ENCODE assay signal across 20 cellular contexts in the genomic region with DNA sequence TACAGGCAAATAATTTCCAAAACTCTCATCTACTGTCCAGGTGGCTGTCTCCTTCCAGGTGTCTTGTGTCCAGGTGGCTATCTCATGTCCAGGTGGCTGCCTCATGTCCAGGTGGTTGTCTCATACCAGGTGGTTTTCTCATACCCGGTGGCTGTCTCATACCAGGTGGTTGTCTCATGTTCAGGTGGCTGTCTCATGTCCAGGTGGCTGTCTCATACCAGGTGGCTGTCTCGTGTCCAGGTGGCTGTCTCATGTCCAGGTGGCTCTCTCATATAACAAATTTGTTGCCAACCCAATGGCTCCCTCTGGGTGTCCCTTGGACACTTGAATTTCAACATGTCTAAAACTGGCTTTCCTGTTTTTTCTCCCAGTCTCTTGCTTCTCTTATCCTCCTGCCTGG. TPM values are rescaled to one million over a fixed set of nuclear protein-coding genes. Genes with fewer than 3 reads are reported as not detected.
DNase-seq lines count a peak whose midpoint lies in the region; ATAC-seq, FAIRE-seq and TF ChIP-seq lines count a peak whose summit lies in the region.
"Had no signal": no experiment of that assay in that cellular context is flagged by ENCODE, and none has a peak within 500 bp of the region (broad histone marks: within the 10 kb centered on the region; RNA-seq: fewer than 3 reads in every experiment).

No MANE protein-coding gene starts in this region.

- no peak overlapping the region for H2AFZ ChIP-seq in HepG2 (ENCODE audit: low read length)

- CTCF ChIA-PET in HepG2 (lab: Yijun Ruan, JAX; ENCODE audit: low intra/inter-chr PET ratio, low total read pairs) = no interaction called here

- POLR2A ChIA-PET in HepG2 (lab: Yijun Ruan, JAX) = no interaction called here

- no peaks in the 10 kb centered on the region for H4K20me1 ChIP-seq in HepG2 (ENCODE audit: insufficient read depth, low read length)
- H4K20me1 ChIP-seq: BLaER1 treated with 17β-estradiol and CSF1 and Interleukin-3, amounts not matched to agents 10 nM and 100 nM had no signal

- no peak for TF ChIP-seq EP300 in HepG2 (IDR thresholded peaks at IDR 0.05; ENCODE audit: low read depth in 2 of 2, low read length in 2 of 2)
- no peak for TF ChIP-seq EP300 in HepG2 (CRISPR knock-in tag; IDR thresholded peaks at IDR 0.05; ENCODE audit: borderline replicate concordance)

- TF ChIP-seq RAD21 in HepG2 (CRISPR knock-in tag; IDR thresholded peaks at IDR 0.05) = no peak

- TF ChIP-seq CTCF in HepG2 (CRISPR knock-in tag; IDR thresholded peaks at IDR 0.05) (no peak), right lobe of liver (IDR thresholded peaks at IDR 0.05) (no peak)

- H3K27me3 ChIP-seq in HepG2 (ENCODE audit: control insufficient read depth in 1 of 2, insufficient read depth in 2 of 2, low read length in 2 of 2) = peaks cover 0 to 43% of the 10 kb centered on the region in 2 experiments; a peak in 3 of 5 replicates
- H3K27me3 ChIP-seq in right lobe of liver = no peaks in the 10 kb centered on the region
- no peaks in the 10 kb centered on the region for H3K27me3 ChIP-seq in right cardiac atrium (ENCODE audit: control insufficient read depth, insufficient read depth)
- H3K27me3 ChIP-seq: BLaER1 treated with 17β-estradiol and CSF1 and Interleukin-3, amounts not matched to agents 10 nM and 100 nM had no signal

- 19% methylated on average over 2 of the region's 2 CpGs for WGBS in HepG2 (ENCODE audit: low lambda C conversion rate)
- WGBS in right lobe of liver (ENCODE audit: insufficient coverage, low coverage, low lambda C conversion rate, missing lambda C conversion rate) = 67% methylated on average over 1 of the region's 2 CpGs
- WGBS in right cardiac atrium = 84% methylated on average over 2 of the region's 2 CpGs

- H3K4me3 ChIP-seq in HepG2 (replicated peaks in 1 of 3; ENCODE audit: insufficient read depth in 1 of 3, low read depth in 2 of 3, low read length in 3 of 3) (no peak overlapping the region), right lobe of liver (no peak overlapping the region), right cardiac atrium (ENCODE audit: low read length) (no peak overlapping the region)
- H3K4me3 ChIP-seq: BLaER1 treated with 17β-estradiol and CSF1 and Interleukin-3, amounts not matched to agents 10 nM and 100 nM had no signal

- ATAC-seq in HepG2 = no peak
- ATAC-seq in right lobe of liver = no peak
- ATAC-seq in left lobe of liver = peak; percentile 33
- ATAC-seq in right cardiac atrium = no peak

- no TSS peak for BruUV-seq in HepG2 (replicated peaks; lab: Mats Ljungman, UMichigan)

- no peak overlapping the region for H3K4me2 ChIP-seq in HepG2 (ENCODE audit: low read depth, low read length)
- H3K4me2 ChIP-seq: BLaER1 treated with 17β-estradiol and CSF1 and Interleukin-3, amounts not matched to agents 10 nM and 100 nM had no signal

- DNase-seq in HepG2 (ENCODE audit: low spot score) (no peak), right lobe of liver (no peak), epithelial cell of prostate (ENCODE audit: low read depth, low spot score) (peak; percentile 10), left lobe of liver (ENCODE audit: low spot score) (no peak), NCI-H2081 (lab: John Stamatoyannopoulos, UW) (no peak), right cardiac atrium (no peak), pons (ENCODE audit: low spot score) (no peak)
- DNase-seq: ACHN; Calu3; CD4-positive, CD25-positive, alpha-beta regulatory T cell; DMS 273 treated with DMSO at 0.1 percent for 48 hours; DMS79 treated with DMSO at 0.1 percent for 48 hours; EL; GOT3; H9 had no signal

- H3K9me3 ChIP-seq in HepG2 (ENCODE audit: low read length) (no peaks in the 10 kb centered on the region), right lobe of liver (no peaks in the 10 kb centered on the region), right cardiac atrium (ENCODE audit: control insufficient read depth, low read length) (no peaks in the 10 kb centered on the region)
- H3K9me3 ChIP-seq: BLaER1 treated with 17β-estradiol and CSF1 and Interleukin-3, amounts not matched to agents 10 nM and 100 nM had no signal

- in situ Hi-C loops in HepG2 (cut with HindIII; ENCODE audit: extremely low pct_ligation_motif_present, low pct_unique_long_range_greater_than_20kb) = no loop called here

- no peak overlapping the region for H3K27ac ChIP-seq in HepG2 (ENCODE audit: extremely low read length, insufficient read depth, low read length)
- H3K27ac ChIP-seq in right lobe of liver = no peak overlapping the region
- H3K27ac ChIP-seq in epithelial cell of prostate = no peak overlapping the region
- H3K27ac ChIP-seq in right cardiac atrium (ENCODE audit: low read length) = no peak overlapping the region
- H3K27ac ChIP-seq: BLaER1 treated with 17β-estradiol and CSF1 and Interleukin-3, amounts not matched to agents 10 nM and 100 nM had no signal

- no peaks in the 10 kb centered on the region for H3K4me1 ChIP-seq in HepG2 (ENCODE audit: insufficient read depth, low read length)
- H3K4me1 ChIP-seq in right lobe of liver = no peaks in the 10 kb centered on the region
- no peaks in the 10 kb centered on the region for H3K4me1 ChIP-seq in right cardiac atrium (ENCODE audit: control insufficient read depth, insufficient read depth, low read length)

- no peak for FAIRE-seq in HepG2 (lab: Jason Lieb, UNC)
- FAIRE-seq: G401.6, GM12891 had no signal

- no peak for TF ChIP-seq POLR2A in HepG2 (IDR thresholded peaks at IDR 0.05; ENCODE audit: insufficient read depth in 1 of 2, low read depth in 2 of 2, low read length in 2 of 2)
- no peak for TF ChIP-seq POLR2A in right lobe of liver (IDR thresholded peaks at IDR 0.05)

- intact Hi-C loops in HepG2 (cut with micrococcal nuclease; ENCODE audit: unreplicated experiment) = no loop called here
- intact Hi-C loops in right lobe of liver (cut with DNase I) = no loop called here
- intact Hi-C loops in right cardiac atrium (cut with DNase I) = no loop called here

- no peaks in the 10 kb centered on the region for H3K36me3 ChIP-seq in HepG2 (replicated peaks in 1 of 2; ENCODE audit: control insufficient read depth in 1 of 2, insufficient read depth in 2 of 2, low read length in 2 of 2)
- H3K36me3 ChIP-seq in right lobe of liver = no peaks in the 10 kb centered on the region
- H3K36me3 ChIP-seq: BLaER1 treated with 17β-estradiol and CSF1 and Interleukin-3, amounts not matched to agents 10 nM and 100 nM had no signal

- H3K9ac ChIP-seq in HepG2 (ENCODE audit: insufficient read depth, low read depth, low read length) = no peak overlapping the region
- H3K9ac ChIP-seq: BLaER1 treated with 17β-estradiol and CSF1 and Interleukin-3, amounts not matched to agents 10 nM and 100 nM had no signal

- H3K79me2 ChIP-seq in HepG2 (ENCODE audit: insufficient read depth, low read length) = no peaks in the 10 kb centered on the region

TF ChIP-seq in HepG2, 621 proteins besides CTCF, POLR2A, EP300 and RAD21 (continues in another document):
- TF ChIP-seq, protein P1, sequence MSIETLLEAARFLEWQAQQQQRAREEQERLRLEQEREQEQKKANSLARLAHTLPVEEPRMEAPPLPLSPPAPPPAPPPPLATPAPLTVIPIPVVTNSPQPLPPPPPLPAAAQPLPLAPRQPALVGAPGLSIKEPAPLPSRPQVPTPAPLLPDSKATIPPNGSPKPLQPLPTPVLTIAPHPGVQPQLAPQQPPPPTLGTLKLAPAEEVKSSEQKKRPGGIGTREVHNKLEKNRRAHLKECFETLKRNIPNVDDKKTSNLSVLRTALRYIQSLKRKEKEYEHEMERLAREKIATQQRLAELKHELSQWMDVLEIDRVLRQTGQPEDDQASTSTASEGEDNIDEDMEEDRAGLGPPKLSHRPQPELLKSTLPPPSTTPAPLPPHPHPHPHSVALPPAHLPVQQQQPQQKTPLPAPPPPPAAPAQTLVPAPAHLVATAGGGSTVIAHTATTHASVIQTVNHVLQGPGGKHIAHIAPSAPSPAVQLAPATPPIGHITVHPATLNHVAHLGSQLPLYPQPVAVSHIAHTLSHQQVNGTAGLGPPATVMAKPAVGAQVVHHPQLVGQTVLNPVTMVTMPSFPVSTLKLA (IDR thresholded peaks at IDR 0.05) = 0 out of 2 replicates have a peak, but pooled peaks have one; percentile 15
- TF ChIP-seq ZNF615 (CRISPR knock-in tag; IDR thresholded peaks at IDR 0.05; ENCODE audit: borderline replicate concordance) (no peak), EHMT2 (IDR thresholded peaks at IDR 0.05; ENCODE audit: borderline replicate concordance, low read depth, low read length) (no peak)

RNA-seq across cellular contexts. Expression of gene SLC22A3, which starts 14.3 kb away (rescaled TPM):
- total RNA-seq in HepG2 (2016; rRNA removed; fragmentation: Illumina TruSeq; extraction: Trizol) = 20.1 and 31.5 TPM in 2 replicates
- total RNA-seq in HepG2 (2016; cell fraction: cytosol; rRNA removed; fragmentation: Illumina TruSeq; extraction: Trizol; ENCODE audit: low read depth) = 45.1 and 49.0 TPM in 2 replicates
- 19.7 and 31.7 TPM in 2 replicates for total RNA-seq in HepG2 (2016; cell fraction: insoluble cytoplasmic fraction; rRNA removed; fragmentation: Illumina TruSeq; extraction: Trizol)
- 30.2 and 35.9 TPM in 2 replicates for total RNA-seq in HepG2 (2016; cell fraction: membrane; rRNA removed; fragmentation: Illumina TruSeq; extraction: Trizol)
- total RNA-seq in HepG2 (2016; cell fraction: nucleus; rRNA removed; fragmentation: Illumina TruSeq; extraction: Trizol) = 43.4 and 49.5 TPM in 2 replicates
- 11.3 and 12.0 TPM in 2 replicates for polyA plus RNA-seq in HepG2 (2011; rRNA removed)
- 7.1 and 9.5 TPM in 2 replicates for polyA plus RNA-seq in HepG2 (2011; cell fraction: cytosol; rRNA removed)
- 27.4 and 27.6 TPM in 2 replicates for polyA plus RNA-seq in HepG2 (2011; cell fraction: nucleus; rRNA removed)
- 15.3 and 16.9 TPM in 2 replicates for polyA plus RNA-seq in HepG2 (2012)
- 8.5 and 8.8 TPM in 2 replicates for polyA plus RNA-seq in HepG2 (2016; cell fraction: cytosol; fragmentation: Illumina TruSeq; extraction: Trizol; ENCODE audit: low read depth)
- polyA plus RNA-seq in HepG2 (2016; cell fraction: insoluble cytoplasmic fraction; fragmentation: Illumina TruSeq; extraction: Trizol; ENCODE audit: low read depth) = 22.6 and 23.7 TPM in 2 replicates
- polyA plus RNA-seq in HepG2 (2016; cell fraction: membrane; fragmentation: Illumina TruSeq; extraction: Trizol; ENCODE audit: low read depth) = 18.2 and 20.7 TPM in 2 replicates
- 80.9 and 84.1 TPM in 2 replicates for polyA plus RNA-seq in HepG2 (2016; cell fraction: nucleus; fragmentation: Illumina TruSeq; extraction: Trizol; ENCODE audit: insufficient read depth, low read depth)
- polyA minus RNA-seq in HepG2 (2011; rRNA and poly(A)+ RNA removed; ENCODE audit: low replicate concordance) = 9.1 and 24.8 TPM in 2 replicates
- 10.9 and 11.6 TPM in 2 replicates for polyA minus RNA-seq in HepG2 (2011; cell fraction: cytosol; rRNA and poly(A)+ RNA removed)
- polyA minus RNA-seq in HepG2 (2011; cell fraction: nucleus; rRNA and poly(A)+ RNA removed) = 19.3 and 20.1 TPM in 2 replicates
- 10 to 100 TPM; 16.3 to 49.3 (median 32.0) TPM for total RNA-seq in right lobe of liver
- 34.5 TPM for total RNA-seq in left lobe of liver
- total RNA-seq in right cardiac atrium = 1 to 10 TPM in 2 of 4 donors, under 1 TPM in 2; 0.57 to 1.1 (median 0.92) TPM
- polyA plus RNA-seq in right cardiac atrium = 0.88 TPM
- total RNA-seq: A172 had no signal
- polyA plus RNA-seq: IgD-negative memory B cell had no signal

Comparison
In these comparisons a context has a peak if more than half of its experiments do, and no peak if none do; other contexts are left out.
1. RNA of gene SLC22A3, which starts 14.3 kb away (total RNA-seq): 34.5 TPM in left lobe of liver (single experiment), 16.3 to 49.3 TPM in right lobe of liver and 19.7 to 49.5 TPM in HepG2; 0.57 to 1.1 TPM in right cardiac atrium; every median in the first group is over 4 times any median in the second.